Comparison of ENCODE assay signal across 14 cellular contexts in genomic region chr12:62290804-62291203, GRCh38.
"Had no signal": no experiment of that assay in that cellular context is flagged by ENCODE, and none has a peak within 500 bp of the region (broad histone marks: within the 10 kb centered on the region; RNA-seq: fewer than 3 reads in every experiment).

No MANE protein-coding gene starts in this region.

- H3K27ac Mint-ChIP-seq: neural progenitor cell had no signal

- ATAC-seq: activated T-cell treated with anti-CD3 and anti-CD28 coated beads, Interleukin-2, amount 50 U/mL, for 4 hours; gastrocnemius medialis; heart right ventricle; left lung had no signal

- H3K36me3 ChIP-seq: ovary had no signal

- H3K4me1 Mint-ChIP-seq: neural progenitor cell had no signal

- H3K4me2 ChIP-seq: neural progenitor cell had no signal

- H2AFZ ChIP-seq: neural progenitor cell had no signal

- H3K9ac ChIP-seq: neural progenitor cell had no signal

- DNase-seq: activated T-cell treated with anti-CD3 and anti-CD28 coated beads, Interleukin-2, amount 50 U/mL, for 4 hours; gastrocnemius medialis; heart right ventricle; islet precursor cell; left lung; mesendoderm; ovary; sigmoid colon; SJCRH30; stimulated activated CD4-positive, alpha-beta T cell treated with anti-CD3 and anti-CD28 coated beads, Interleukin-12 subunit alpha, Interleukin-12 subunit beta, amount 100 ng/mL, for 4 hours; stimulated activated CD4-positive, alpha-beta T cell treated with anti-CD3 and anti-CD28 coated beads, Interleukin-2, amount 100 ng/mL, for 48 hours; T-helper 9 cell; thyroid gland had no signal

- H3K4me3 Mint-ChIP-seq: activated T-cell treated with anti-CD3 and anti-CD28 coated beads, Interleukin-2, amount 50 U/mL, for 4 hours; neural progenitor cell had no signal

- H3K4me3 ChIP-seq: gastrocnemius medialis, heart right ventricle, left lung, neural progenitor cell, ovary, sigmoid colon, SJCRH30, thyroid gland had no signal

- H3K9me3 ChIP-seq: left lung, ovary, sigmoid colon, SJCRH30, thyroid gland had no signal

- H3K27ac ChIP-seq: gastrocnemius medialis, heart right ventricle, left lung, neural progenitor cell, ovary, sigmoid colon, SJCRH30, thyroid gland had no signal

- H3K4me1 ChIP-seq: neural progenitor cell, SJCRH30, thyroid gland had no signal

- H3K27me3 ChIP-seq: gastrocnemius medialis, heart right ventricle, left lung, neural progenitor cell, ovary, sigmoid colon, SJCRH30, thyroid gland had no signal
